In the genomic region with DNA sequence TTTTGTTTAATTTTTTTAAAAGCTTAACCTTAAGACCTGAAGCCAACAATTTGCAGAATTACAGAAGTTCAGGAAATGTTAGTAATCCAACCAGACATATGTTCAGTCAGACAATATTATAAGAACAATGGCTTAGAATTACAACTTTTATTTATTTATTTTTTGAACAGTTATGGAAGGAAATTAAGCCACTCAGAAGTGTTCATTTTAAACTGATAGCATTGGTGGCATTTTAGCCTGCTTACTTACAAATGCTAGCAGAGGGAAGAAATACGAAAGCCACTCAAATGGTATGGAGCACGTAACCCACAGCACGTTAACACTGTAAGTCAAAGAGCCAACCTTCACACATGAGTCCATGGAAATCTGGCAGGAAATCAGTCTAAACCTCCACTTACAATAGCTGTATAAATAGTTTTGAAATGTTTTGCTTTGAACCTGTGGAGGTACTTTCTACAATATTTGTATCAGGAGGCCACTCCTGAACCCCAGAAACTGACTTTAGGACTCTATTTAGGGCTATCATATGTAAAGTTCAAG, we compare ENCODE assay signal across 21 cellular contexts.
"Had no signal": no experiment of that assay in that cellular context is flagged by ENCODE, and none has a peak within 500 bp of the region (broad histone marks: within the 10 kb centered on the region; RNA-seq: fewer than 3 reads in every experiment).

No MANE protein-coding gene starts in this region.

- H3K9me3 Mint-ChIP-seq: naive thymus-derived CD8-positive, alpha-beta T cell had no signal

- H3K9me3 ChIP-seq: esophagus squamous epithelium, gastroesophageal sphincter, mucosa of descending colon, neutrophil, psoas muscle, sigmoid colon, stomach, thoracic aorta, transverse colon had no signal

- H3K4me3 Mint-ChIP-seq: naive thymus-derived CD8-positive, alpha-beta T cell had no signal

- ATAC-seq: gastroesophageal sphincter; mucosa of descending colon; naive thymus-derived CD8-positive, alpha-beta T cell; psoas muscle had no signal

- H3K36me3 ChIP-seq: esophagus squamous epithelium, gastroesophageal sphincter, neutrophil, sigmoid colon, stomach, thoracic aorta, transverse colon had no signal

- H3K27ac ChIP-seq: dorsolateral prefrontal cortex, gastroesophageal sphincter, neutrophil, psoas muscle, stomach, thoracic aorta, transverse colon had no signal

- FAIRE-seq: colon had no signal

- H3K4me3 ChIP-seq: dorsolateral prefrontal cortex, esophagus squamous epithelium, gastroesophageal sphincter, mucosa of descending colon, psoas muscle, sigmoid colon, skin epidermis, stomach, thoracic aorta, transverse colon had no signal

- H3K27me3 Mint-ChIP-seq: naive thymus-derived CD8-positive, alpha-beta T cell had no signal

- H3K27me3 ChIP-seq: dorsolateral prefrontal cortex, esophagus squamous epithelium, gastroesophageal sphincter, neutrophil, sigmoid colon, stomach, transverse colon had no signal

- H3K27ac Mint-ChIP-seq: naive thymus-derived CD8-positive, alpha-beta T cell had no signal

- DNase-seq: cerebellar nuclear complex; dorsolateral prefrontal cortex; effector CD8-positive, alpha-beta T cell; esophagus squamous epithelium; foreskin fibroblast; mammary epithelial cell; mucosa of descending colon; naive thymus-derived CD8-positive, alpha-beta T cell; psoas muscle; sigmoid colon; stimulated activated CD4-positive, alpha-beta T cell treated with anti-CD3 and anti-CD28 coated beads, Interleukin-2, amount 100 ng/mL, for 24 hours; stimulated activated CD4-positive, alpha-beta T cell treated with anti-CD3 and anti-CD28 coated beads, Interleukin-4, amount 100 ng/mL, for 4 hours; stimulated activated naive CD4-positive, alpha-beta T cell; stomach; substantia nigra; transverse colon had no signal
